ENCODE assay signal across 9 cellular contexts in genomic region chr15:89472785-89473256, GRCh38. TPM values are rescaled to one million over a fixed set of nuclear protein-coding genes. Genes with fewer than 3 reads are reported as not detected.
DNase-seq lines count a peak whose midpoint lies in the region; ATAC-seq, FAIRE-seq and TF ChIP-seq lines count a peak whose summit lies in the region.
"Had no signal": no experiment of that assay in that cellular context is flagged by ENCODE, and none has a peak within 500 bp of the region (broad histone marks: within the 10 kb centered on the region; RNA-seq: fewer than 3 reads in every experiment).

No MANE protein-coding gene starts in this region.

- no peak overlapping the region for H3K9ac ChIP-seq in K562 (ENCODE audit: insufficient read depth in 1 of 2, low read depth in 2 of 2, low read length in 2 of 2)

- no peak for TF ChIP-seq EP300 in K562 (IDR thresholded peaks at IDR 0.05; ENCODE audit: low read length)

- peaks cover 3% of the 10 kb centered on the region for H3K9me1 ChIP-seq in K562 (ENCODE audit: control insufficient read depth, insufficient read depth, low read length)

- H3K4me1 Mint-ChIP-seq in stimulated activated effector memory CD8-positive, alpha-beta T cell treated with anti-CD3 and anti-CD28 coated beads, Interleukin-12 subunit alpha, Interleukin-12 subunit beta, amount 100 ng/mL, for 72 hours = peaks cover 5% of the 10 kb centered on the region

- no peaks in the 10 kb centered on the region for H3K4me1 ChIP-seq in K562 (replicated peaks in 1 of 2; ENCODE audit: control insufficient read depth in 2 of 2, insufficient read depth in 2 of 2, low read length in 2 of 2)

- no peak overlapping the region for H3K27ac Mint-ChIP-seq in stimulated activated effector memory CD8-positive, alpha-beta T cell treated with anti-CD3 and anti-CD28 coated beads, Interleukin-12 subunit alpha, Interleukin-12 subunit beta, amount 100 ng/mL, for 72 hours
- H3K27ac Mint-ChIP-seq: CD4-positive, CD25-positive, alpha-beta regulatory T cell had no signal

- POLR2A ChIA-PET in K562 (lab: Yijun Ruan, JAX) = interaction anchor here (0.6 to 1.0 kb wide), 2 partner anchors 81 to 143 kb away, joined by 3 to 4 read pairs; no protein-coding TSS in a partner anchor

- H3K4me3 ChIP-seq in K562 = no peak overlapping the region

- peak; percentile 54 for ATAC-seq in HG02938 (IDR thresholded peaks at IDR 0.05; ENCODE audit: unreplicated experiment)
- peak; percentile 99 for ATAC-seq in K562
- ATAC-seq in left colon = peak; percentile 70
- peak; percentile 73 for ATAC-seq in stimulated activated effector memory CD8-positive, alpha-beta T cell treated with anti-CD3 and anti-CD28 coated beads, Interleukin-12 subunit alpha, Interleukin-12 subunit beta, amount 100 ng/mL, for 72 hours
- no peak for ATAC-seq in HG03159 (IDR thresholded peaks at IDR 0.05; ENCODE audit: unreplicated experiment)

- peaks cover 17% of the 10 kb centered on the region; the same call in 1 of the 2 replicates for H4K20me1 ChIP-seq in K562 (replicated peaks; ENCODE audit: control insufficient read depth, insufficient read depth, low read length)

- TF ChIP-seq CTCF in K562 (IDR thresholded peaks at IDR 0.05 in 2 of 3, conservative IDR thresholded peaks at IDR 0.05 in 1 of 3; ENCODE audit: insufficient read depth in 2 of 3, low read depth in 1 of 3, low read length in 3 of 3) = peak; percentile 93 to 96 (median 94)

- H3K36me3 ChIP-seq in K562 (ENCODE audit: control insufficient read depth, insufficient read depth, low read length) = no peaks in the 10 kb centered on the region

- no peak overlapping the region for H2AFZ ChIP-seq in K562 (ENCODE audit: low read depth, low read length)

- peak; percentile 42 for DNase-seq in NCI-H146 (lab: John Stamatoyannopoulos, UW)
- DNase-seq in NCI-H146 treated with DMSO at 0.1 percent for 48 hours (lab: John Stamatoyannopoulos, UW; ENCODE audit: unreplicated experiment) = no peak
- DNase-seq in OCI-M1 (lab: John Stamatoyannopoulos, UW) = peak; percentile 69
- peak; percentile 72 to 84 (median 78) for DNase-seq in K562 (ENCODE audit: extremely low read depth in 1 of 4, low spot score in 3 of 4)
- DNase-seq in left colon = peak in 1 of 2 donors; percentile 46
- DNase-seq in stimulated activated effector memory CD8-positive, alpha-beta T cell treated with anti-CD3 and anti-CD28 coated beads, Interleukin-12 subunit alpha, Interleukin-12 subunit beta, amount 100 ng/mL, for 72 hours (ENCODE audit: low spot score in 2 of 2) = peak; percentile 27 to 74

- H3K27me3 ChIP-seq in K562 (ENCODE audit: control insufficient read depth in 2 of 2, insufficient read depth in 2 of 2, low read length in 2 of 2) = peaks cover 6 to 36% of the 10 kb centered on the region in 2 experiments; a peak in 4 of 5 replicates

- H3K36me3 Mint-ChIP-seq in stimulated activated effector memory CD8-positive, alpha-beta T cell treated with anti-CD3 and anti-CD28 coated beads, Interleukin-12 subunit alpha, Interleukin-12 subunit beta, amount 100 ng/mL, for 72 hours = no peaks in the 10 kb centered on the region
- H3K36me3 Mint-ChIP-seq: CD4-positive, CD25-positive, alpha-beta regulatory T cell had no signal

- in situ Hi-C loops in K562 (cut with MboI) = no loop called here

- no peak for TF ChIP-seq POLR2A in K562 (conservative IDR thresholded peaks at IDR 0.05)

- peak; percentile 94 for FAIRE-seq in K562 (lab: Jason Lieb, UNC)

- BruUV-seq in K562 (replicated peaks; lab: Mats Ljungman, UMichigan) = no TSS peak

- WGBS in K562 (ENCODE audit: insufficient coverage, low coverage, missing lambda C conversion rate) = under 1% methylated on average over 7 of the region's 7 CpGs

- H3K9me3 Mint-ChIP-seq in stimulated activated effector memory CD8-positive, alpha-beta T cell treated with anti-CD3 and anti-CD28 coated beads, Interleukin-12 subunit alpha, Interleukin-12 subunit beta, amount 100 ng/mL, for 72 hours = peaks cover 3% of the 10 kb centered on the region

- H3K4me2 ChIP-seq in K562 (ENCODE audit: insufficient read depth, low read length) = no peak overlapping the region

- peak; percentile 70 to 90 for TF ChIP-seq RAD21 in K562 (CRISPR knock-in tag; conservative IDR thresholded peaks at IDR 0.05 in 1 of 2, IDR thresholded peaks at IDR 0.05 in 1 of 2)

- CTCF ChIA-PET in K562 (lab: Yijun Ruan, JAX; ENCODE audit: low intra/inter-chr PET ratio) = interaction anchor here (1.3 to 2.3 kb wide), 4 partner anchors 31 to 114 kb away, joined by 5 to 20 read pairs (median 8); no protein-coding TSS in a partner anchor

- H3K4me3 Mint-ChIP-seq in stimulated activated effector memory CD8-positive, alpha-beta T cell treated with anti-CD3 and anti-CD28 coated beads, Interleukin-12 subunit alpha, Interleukin-12 subunit beta, amount 100 ng/mL, for 72 hours = no peak overlapping the region
- H3K4me3 Mint-ChIP-seq: CD4-positive, CD25-positive, alpha-beta regulatory T cell had no signal

- no peaks in the 10 kb centered on the region for H3K9me3 ChIP-seq in K562 (replicated peaks; ENCODE audit: control insufficient read depth, insufficient read depth, low read depth, low read length)

- intact Hi-C loops in K562 (cut with micrococcal nuclease) = loop anchor here (1.0 to 2.0 kb wide), 3 partner anchors 31 to 115 kb away; no protein-coding TSS in a partner anchor
- intact Hi-C loops in left colon (cut with DNase I, micrococcal nuclease) = no loop called here

- H3K27ac ChIP-seq in K562 (ENCODE audit: extremely low read depth, low read depth, low read length) = no peak overlapping the region

- H3K79me2 ChIP-seq in K562 (ENCODE audit: control insufficient read depth, insufficient read depth, low read length) = no peaks in the 10 kb centered on the region

TF ChIP-seq in K562, 482 proteins besides CTCF, POLR2A, EP300 and RAD21 (continues in another document):
- no peak for TF ChIP-seq HMBOX1 (IDR thresholded peaks at IDR 0.05)
- TF ChIP-seq CREB3L1 (IDR thresholded peaks at IDR 0.05; ENCODE audit: borderline replicate concordance, low read depth) = no peak
- no peak for TF ChIP-seq ZNF12 (CRISPR knock-in tag; IDR thresholded peaks at IDR 0.05)
- no peak for TF ChIP-seq ZNF184 (CRISPR knock-in tag; IDR thresholded peaks at IDR 0.05)
- no peak for TF ChIP-seq SIX5 (IDR thresholded peaks at IDR 0.05; ENCODE audit: borderline replicate concordance in 1 of 2, insufficient read depth in 1 of 2, low read depth in 1 of 2, low read length in 2 of 2)
- TF ChIP-seq FOXP1 (CRISPR knock-in tag; IDR thresholded peaks at IDR 0.05) = no peak
- peak; percentile 44; the same call in 1 of the 2 replicates for TF ChIP-seq CC2D1A (IDR thresholded peaks at IDR 0.05)
- no peak for TF ChIP-seq RAD51 (IDR thresholded peaks at IDR 0.05; ENCODE audit: borderline replicate concordance, low read depth)
- TF ChIP-seq SMC3 (conservative IDR thresholded peaks at IDR 0.05; ENCODE audit: insufficient read depth, low read depth, low read length) = peak; percentile 90
- TF ChIP-seq TFAP4 (CRISPR knock-in tag; IDR thresholded peaks at IDR 0.05; ENCODE audit: borderline replicate concordance) = 0 out of 2 replicates have a peak, but pooled peaks have one; percentile 19

RNA-seq across cellular contexts. Expression of gene RHCG, which starts 23.6 kb away (rescaled TPM):
- not detected in 2 replicates for total RNA-seq in K562 (2011; cell fraction: chromatin; rRNA removed; ENCODE audit: low replicate concordance)
- not detected in 2 replicates for total RNA-seq in K562 (2011; cell fraction: nucleolus; rRNA removed)
- not detected in 2 replicates for total RNA-seq in K562 (2011; cell fraction: nucleoplasm; rRNA removed)
- total RNA-seq in K562 (2014; rRNA removed) (not detected in 2 replicates), K562 (2014; rRNA removed; fragmentation: Illumina TruSeq; extraction: Trizol) (not detected in 2 replicates), K562 (2015; rRNA removed; fragmentation: Illumina TruSeq; extraction: Trizol) (not detected in 2 replicates), K562 (2021) (not detected in 2 replicates), left colon (under 1 TPM in 1 of 2 donors, not detected in 1; 0.89 TPM)
- polyA plus RNA-seq in K562 (2011; rRNA removed) (not detected in 2 replicates), K562 (2014; fragmentation: Illumina TruSeq; extraction: Trizol) (not detected in 2 replicates), K562 (2014; fragmentation: Nextera tagmentation; extraction: Ambion mirVana) (not detected), K562 (2014; rRNA removed) (not detected in 2 replicates)
- polyA plus RNA-seq in K562 (2011; cell fraction: cytosol; rRNA removed) = not detected in 2 replicates
- not detected in 2 replicates for polyA plus RNA-seq in K562 (2011; cell fraction: nucleus; rRNA removed)
- not detected in 2 replicates for polyA plus RNA-seq in K562 (2012)
- not detected in 2 replicates for polyA minus RNA-seq in K562 (2011; rRNA and poly(A)+ RNA removed)
- polyA minus RNA-seq in K562 (2011; cell fraction: cytosol; rRNA and poly(A)+ RNA removed) = not detected in 2 replicates
- polyA minus RNA-seq in K562 (2011; cell fraction: nucleus; rRNA and poly(A)+ RNA removed) = not detected in 2 replicates
- total RNA-seq: CD4-positive, CD25-positive, alpha-beta regulatory T cell had no signal
- polyA plus RNA-seq: CD4-positive, CD25-positive, alpha-beta regulatory T cell had no signal
